Comparison of ENCODE assay signal across 15 cellular contexts in the genomic region with DNA sequence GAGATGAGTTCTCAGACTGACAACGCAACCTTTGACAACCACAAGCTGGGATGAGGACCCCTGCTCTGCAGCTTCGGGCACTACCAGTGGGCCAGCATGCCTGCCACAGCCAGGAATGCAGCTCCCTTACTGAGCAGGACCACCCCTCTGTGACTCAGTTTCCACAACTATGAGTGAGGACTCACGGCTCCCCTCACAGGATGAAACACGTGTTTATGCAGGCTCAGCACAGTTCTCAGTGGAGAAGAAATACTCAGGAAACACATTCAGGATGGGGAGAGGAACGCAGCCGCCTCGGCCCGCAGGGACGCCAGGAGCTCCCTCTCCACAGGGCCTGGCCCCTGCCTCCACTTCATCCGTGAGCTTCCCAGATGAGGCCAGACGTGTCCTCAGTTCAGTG. TPM values are rescaled to one million over a fixed set of nuclear protein-coding genes. Genes with fewer than 3 reads are reported as not detected.
DNase-seq lines count a peak whose midpoint lies in the region; ATAC-seq and TF ChIP-seq lines count a peak whose summit lies in the region.
"Had no signal": no experiment of that assay in that cellular context is flagged by ENCODE, and none has a peak within 500 bp of the region (broad histone marks: within the 10 kb centered on the region; RNA-seq: fewer than 3 reads in every experiment).

No MANE protein-coding gene starts in this region.

- in situ Hi-C loops in ACHN (cut with HindIII; ENCODE audit: low pct_ligation_motif_present, low pct_unique_long_range_greater_than_20kb, low sequenced_read_pairs): no loop called here

- peak overlapping the region; percentile 78 for H3K27ac Mint-ChIP-seq in activated CD8-positive, alpha-beta memory T cell treated with anti-CD3 and anti-CD28 coated beads, Interleukin-2, amount 10 ng/mL, durations not matched to agents 7 days and 5 days
- H3K27ac Mint-ChIP-seq in immature natural killer cell: peak overlapping the region in 2 of 6 donors; percentile 34 to 39
- peak overlapping the region; percentile 54 for H3K27ac Mint-ChIP-seq in stimulated activated effector memory CD8-positive, alpha-beta T cell treated with anti-CD3 and anti-CD28 coated beads, Interleukin-12 subunit alpha, Interleukin-12 subunit beta, amount 100 ng/mL, for 72 hours

- H3K9me3 ChIP-seq in left ventricle myocardium inferior (replicated peaks): no peaks in the 10 kb centered on the region
- H3K9me3 ChIP-seq: BE2C had no signal

- intact Hi-C loops in Right ventricle myocardium superior (cut with DNase I) (no loop called here), left ventricle myocardium inferior (cut with micrococcal nuclease) (no loop called here)

- no peaks in the 10 kb centered on the region for H3K27me3 Mint-ChIP-seq in activated CD8-positive, alpha-beta memory T cell treated with anti-CD3 and anti-CD28 coated beads, Interleukin-2, amount 10 ng/mL, durations not matched to agents 7 days and 5 days
- peaks cover 0 to 3% (median 0%) of the 10 kb centered on the region in 3 donors for H3K27me3 Mint-ChIP-seq in immature natural killer cell (ENCODE audit: low read depth in 3 of 3)
- H3K27me3 Mint-ChIP-seq: CD4-positive, alpha-beta memory T cell had no signal

- ATAC-seq in activated CD8-positive, alpha-beta memory T cell treated with anti-CD3 and anti-CD28 coated beads, Interleukin-2, amount 10 ng/mL, durations not matched to agents 7 days and 5 days: no peak
- ATAC-seq in Right ventricle myocardium superior (ENCODE audit: poor library complexity): no peak
- no peak for ATAC-seq in stimulated activated effector memory CD8-positive, alpha-beta T cell treated with anti-CD3 and anti-CD28 coated beads, Interleukin-12 subunit alpha, Interleukin-12 subunit beta, amount 100 ng/mL, for 72 hours
- ATAC-seq: GM12878, HCT116 had no signal

- TF ChIP-seq CTCF in left ventricle myocardium inferior (IDR thresholded peaks at IDR 0.05; ENCODE audit: borderline replicate concordance): no peak

- peaks cover 5% of the 10 kb centered on the region for H3K4me1 ChIP-seq in left ventricle myocardium inferior
- H3K4me1 ChIP-seq: BE2C had no signal

- H3K9me3 Mint-ChIP-seq in activated CD8-positive, alpha-beta memory T cell treated with anti-CD3 and anti-CD28 coated beads, Interleukin-2, amount 10 ng/mL, durations not matched to agents 7 days and 5 days (ENCODE audit: low read depth): no peaks in the 10 kb centered on the region
- H3K9me3 Mint-ChIP-seq in immature natural killer cell: no peaks in the 10 kb centered on the region
- no peaks in the 10 kb centered on the region for H3K9me3 Mint-ChIP-seq in stimulated activated effector memory CD8-positive, alpha-beta T cell treated with anti-CD3 and anti-CD28 coated beads, Interleukin-12 subunit alpha, Interleukin-12 subunit beta, amount 100 ng/mL, for 72 hours
- H3K9me3 Mint-ChIP-seq: CD4-positive, alpha-beta memory T cell had no signal

- no peaks in the 10 kb centered on the region for H3K27me3 ChIP-seq in left ventricle myocardium inferior (ENCODE audit: low read depth)
- H3K27me3 ChIP-seq: BE2C had no signal

- CTCF ChIA-PET in activated CD8-positive, alpha-beta memory T cell treated with anti-CD3 and anti-CD28 coated beads, Interleukin-2, amount 10 ng/mL, durations not matched to agents 7 days and 5 days (lab: Charles Lee): interaction anchor here (1.7 kb wide), 1 partner anchor 15 kb away, joined by 8 read pairs; the partner anchor contains the start of gene DNASE1

- DNase-seq in activated CD8-positive, alpha-beta memory T cell treated with anti-CD3 and anti-CD28 coated beads, Interleukin-2, amount 10 ng/mL, durations not matched to agents 7 days and 5 days: no peak
- DNase-seq in activated CD8-positive, alpha-beta memory T cell treated with anti-CD3 and anti-CD28 coated beads for 24 hours: no peak
- DNase-seq in Right ventricle myocardium superior (peak; percentile 9), left ventricle myocardium inferior (no peak), immature natural killer cell (no peak), caudate nucleus (lab: John Stamatoyannopoulos, UW) (no peak), ACHN (no peak)
- no peak for DNase-seq in stimulated activated effector memory CD8-positive, alpha-beta T cell treated with anti-CD3 and anti-CD28 coated beads, Interleukin-12 subunit alpha, Interleukin-12 subunit beta, amount 100 ng/mL, for 72 hours (ENCODE audit: low spot score in 2 of 2)
- DNase-seq: BE2C; CD4-positive, alpha-beta memory T cell; DMS79; GM23248 had no signal

- peaks cover 64% of the 10 kb centered on the region for H3K36me3 ChIP-seq in left ventricle myocardium inferior

- H3K36me3 Mint-ChIP-seq in activated CD8-positive, alpha-beta memory T cell treated with anti-CD3 and anti-CD28 coated beads, Interleukin-2, amount 10 ng/mL, durations not matched to agents 7 days and 5 days: peaks cover 31% of the 10 kb centered on the region
- peaks cover 3 to 8% (median 3%) of the 10 kb centered on the region in 3 donors for H3K36me3 Mint-ChIP-seq in immature natural killer cell
- H3K36me3 Mint-ChIP-seq in stimulated activated effector memory CD8-positive, alpha-beta T cell treated with anti-CD3 and anti-CD28 coated beads, Interleukin-12 subunit alpha, Interleukin-12 subunit beta, amount 100 ng/mL, for 72 hours: peaks cover 88% of the 10 kb centered on the region

- H3K4me3 Mint-ChIP-seq in activated CD8-positive, alpha-beta memory T cell treated with anti-CD3 and anti-CD28 coated beads, Interleukin-2, amount 10 ng/mL, durations not matched to agents 7 days and 5 days: no peak overlapping the region
- peak overlapping the region in 3 of 5 donors; percentile 38 to 68 (median 47) for H3K4me3 Mint-ChIP-seq in immature natural killer cell
- no peak overlapping the region for H3K4me3 Mint-ChIP-seq in stimulated activated effector memory CD8-positive, alpha-beta T cell treated with anti-CD3 and anti-CD28 coated beads, Interleukin-12 subunit alpha, Interleukin-12 subunit beta, amount 100 ng/mL, for 72 hours
- H3K4me3 Mint-ChIP-seq: CD4-positive, alpha-beta memory T cell had no signal

- H3K4me1 Mint-ChIP-seq in activated CD8-positive, alpha-beta memory T cell treated with anti-CD3 and anti-CD28 coated beads, Interleukin-2, amount 10 ng/mL, durations not matched to agents 7 days and 5 days: peaks cover 50% of the 10 kb centered on the region
- peaks cover 42 to 53% of the 10 kb centered on the region in 2 donors for H3K4me1 Mint-ChIP-seq in immature natural killer cell
- H3K4me1 Mint-ChIP-seq in stimulated activated effector memory CD8-positive, alpha-beta T cell treated with anti-CD3 and anti-CD28 coated beads, Interleukin-12 subunit alpha, Interleukin-12 subunit beta, amount 100 ng/mL, for 72 hours: peaks cover 29% of the 10 kb centered on the region

- no peak overlapping the region for H3K27ac ChIP-seq in left ventricle myocardium inferior (replicated peaks)
- H3K27ac ChIP-seq in caudate nucleus (ENCODE audit: low read depth, low read length): no peak overlapping the region
- H3K27ac ChIP-seq: C4-2B, GM23248 had no signal

- H3K4me3 ChIP-seq in left ventricle myocardium inferior: no peak overlapping the region
- H3K4me3 ChIP-seq: GM12878, GM23248 had no signal

RNA-seq across cellular contexts. Expression of gene DNASE1, which starts 14.1 kb away (rescaled TPM):
- total RNA-seq in activated CD8-positive, alpha-beta memory T cell treated with anti-CD3 and anti-CD28 coated beads, Interleukin-2, amount 10 ng/mL, durations not matched to agents 7 days and 5 days: 10 to 100 TPM; 33.8 to 53.4 TPM
- 8.1 TPM for total RNA-seq in Right ventricle myocardium superior
- 7.7 TPM for total RNA-seq in left ventricle myocardium inferior
- 1 to 10 TPM in 2 of 3 donors, under 1 TPM in 1; 0.60 to 9.0 (median 3.5) TPM for polyA plus RNA-seq in immature natural killer cell

RNA-seq across cellular contexts. Expression of gene TRAP1, which starts 48.7 kb away (rescaled TPM):
- 100 to 1,000 TPM; 147 to 193 TPM for total RNA-seq in activated CD8-positive, alpha-beta memory T cell treated with anti-CD3 and anti-CD28 coated beads, Interleukin-2, amount 10 ng/mL, durations not matched to agents 7 days and 5 days
- total RNA-seq in Right ventricle myocardium superior: 146 TPM
- total RNA-seq in left ventricle myocardium inferior: 128 TPM
- 10 to 100 TPM; 30.1 to 32.1 (median 30.7) TPM for polyA plus RNA-seq in immature natural killer cell

RNA-seq across cellular contexts. Expression of gene SLX4, which starts 57.2 kb away (rescaled TPM):
- 10 to 100 TPM; 19.0 to 24.6 TPM for total RNA-seq in activated CD8-positive, alpha-beta memory T cell treated with anti-CD3 and anti-CD28 coated beads, Interleukin-2, amount 10 ng/mL, durations not matched to agents 7 days and 5 days
- total RNA-seq in Right ventricle myocardium superior (3.2 TPM), left ventricle myocardium inferior (2.5 TPM)
- polyA plus RNA-seq in immature natural killer cell: 1 to 10 TPM in 1 of 3 donors, under 1 TPM in 1, not detected in 1; 0.43 to 1.8 TPM

Comparison
In these comparisons a context has a peak if more than half of its experiments do, and no peak if none do; other contexts are left out.
1. H3K4me3 Mint-ChIP-seq: peak in immature natural killer cell (3 of 5); none in activated CD8-positive, alpha-beta memory T cell treated with anti-CD3 and anti-CD28 coated beads, Interleukin-2, amount 10 ng/mL, durations not matched to agents 7 days and 5 days (single experiment) and stimulated activated effector memory CD8-positive, alpha-beta T cell treated with anti-CD3 and anti-CD28 coated beads, Interleukin-12 subunit alpha, Interleukin-12 subunit beta, amount 100 ng/mL, for 72 hours (single experiment).